7 cellular contexts compared by ENCODE assay signal in genomic region chr7:93921190-93921585, GRCh38. TPM values are rescaled to one million over a fixed set of nuclear protein-coding genes. Genes with fewer than 3 reads are reported as not detected.
DNase-seq lines count a peak whose midpoint lies in the region; FAIRE-seq and TF ChIP-seq lines count a peak whose summit lies in the region.

No MANE protein-coding gene starts in this region.

- H3K9me3 ChIP-seq in adrenal gland (replicated peaks in 1 of 3) (no peaks in the 10 kb centered on the region), kidney (ENCODE audit: control insufficient read depth in 1 of 2, low read length in 2 of 2) (no peaks in the 10 kb centered on the region), stomach (no peaks in the 10 kb centered on the region)

- peaks cover 15% of the 10 kb centered on the region for H3K27me3 Mint-ChIP-seq in IgD-negative memory B cell

- H3K4me1 Mint-ChIP-seq in IgD-negative memory B cell = peaks cover 0 to 9% (median 6%) of the 10 kb centered on the region in 3 donors

- peak overlapping the region in 4 of 5 donors; percentile 39 to 88 (median 79) for H3K27ac ChIP-seq in adrenal gland
- peak overlapping the region; percentile 60 to 89 for H3K27ac ChIP-seq in kidney (ENCODE audit: low read depth in 2 of 2, low read length in 2 of 2)
- H3K27ac ChIP-seq in stomach = peak overlapping the region; percentile 13 to 90 (median 85)

- intact Hi-C loops in adrenal gland (cut with DNase I) (loop anchor here in 1 of 2 donors (10.0 kb wide), 1 partner anchor 84 kb away; the partner anchor contains the start of gene BET1), kidney (cut with DNase I) (loop anchor here (10.0 kb wide), 1 partner anchor 74 kb away; no protein-coding TSS in a partner anchor), stomach (cut with DNase I; ENCODE audit: low total_unique reads) (no loop called here)

- H3K4me1 ChIP-seq in adrenal gland (replicated peaks in 1 of 2) (peaks cover 0 to 8% of the 10 kb centered on the region in 2 donors), kidney (ENCODE audit: control insufficient read depth in 1 of 2, insufficient read depth in 1 of 2, low read depth in 1 of 2, low read length in 2 of 2) (peaks cover 0 to 10% of the 10 kb centered on the region in 2 donors), stomach (peaks cover 4 to 26% (median 16%) of the 10 kb centered on the region in 4 donors)

- H3K27me3 ChIP-seq in adrenal gland = no peaks in the 10 kb centered on the region
- H3K27me3 ChIP-seq in stomach = peaks cover 0 to 4% (median 0%) of the 10 kb centered on the region in 3 donors

- H3K36me3 ChIP-seq in adrenal gland (replicated peaks in 1 of 2) = no peaks in the 10 kb centered on the region
- H3K36me3 ChIP-seq in kidney (ENCODE audit: control insufficient read depth in 1 of 2, insufficient read depth in 2 of 2, low read length in 2 of 2) = no peaks in the 10 kb centered on the region
- H3K36me3 ChIP-seq in stomach = peaks cover 0 to under 1% (median 0%) of the 10 kb centered on the region in 4 donors

- no peaks in the 10 kb centered on the region for H3K9me3 Mint-ChIP-seq in IgD-negative memory B cell

- H3K36me3 Mint-ChIP-seq in IgD-negative memory B cell = no peaks in the 10 kb centered on the region

- H3K4me3 Mint-ChIP-seq in IgD-negative memory B cell = peak overlapping the region; percentile 74 to 92 (median 84)

- DNase-seq in adrenal gland (no peak), kidney (no peak), stomach (no peak), D341Med (ENCODE audit: low spot score) (no peak)
- DNase-seq in activated T-cell treated with anti-CD3 and anti-CD28 coated beads, Interleukin-2, amount 50 U/mL, for 1 hour = no peak
- DNase-seq in stimulated activated CD4-positive, alpha-beta T cell treated with anti-CD3 and anti-CD28 coated beads, Interleukin-1b, Interleukin-23, amount 100 ng/mL, for 48 hours = no peak

- TF ChIP-seq CTCF in adrenal gland (IDR thresholded peaks at IDR 0.05) (no peak), kidney (IDR thresholded peaks at IDR 0.05; ENCODE audit: borderline replicate concordance, extremely low read depth, insufficient read depth) (no peak), stomach (IDR thresholded peaks at IDR 0.05) (no peak)

- no peak for FAIRE-seq in kidney (lab: Jason Lieb, UNC)

- TF ChIP-seq POLR2A in adrenal gland (IDR thresholded peaks at IDR 0.05) (no peak), stomach (IDR thresholded peaks at IDR 0.05) (no peak)

- no peak overlapping the region for H3K27ac Mint-ChIP-seq in IgD-negative memory B cell

- peak overlapping the region; percentile 77 to 88 for H3K9ac ChIP-seq in kidney (ENCODE audit: low read length in 2 of 2)

- WGBS in adrenal gland, 4 donors = 56 to 59% (median 57%) methylated on average over 8 of the region's 8 CpGs
- WGBS in stomach, 5 donors = 49 to 70% (median 60%) methylated on average over 8 of the region's 8 CpGs

- H3K4me3 ChIP-seq in adrenal gland (peak overlapping the region in 2 of 4 donors; percentile 68 to 76), kidney (ENCODE audit: low read length in 2 of 2) (peak overlapping the region; percentile 83 to 87), stomach (peak overlapping the region; percentile 51 to 63 (median 56))

- no peak for TF ChIP-seq EP300 in stomach (IDR thresholded peaks at IDR 0.05)

RNA-seq across cellular contexts. Expression of gene GNG11, which starts 0.3 kb away (rescaled TPM):
- 2.6 TPM for polyA plus RNA-seq in IgD-negative memory B cell
- 10 to 100 TPM in 6 of 8 donors, 1 to 10 TPM in 2; 8.3 to 23.6 (median 15.8) TPM for total RNA-seq in adrenal gland
- polyA plus RNA-seq in adrenal gland = 10 to 100 TPM in 2 of 3 donors, 1 to 10 TPM in 1; 9.4 to 39.0 (median 33.6) TPM
- 23.1 TPM for total RNA-seq in kidney
- 45.0 TPM for polyA plus RNA-seq in kidney (ENCODE audit: insufficient read depth, low read depth, low replicate concordance)
- 10 to 100 TPM in 4 of 5 donors, 1 to 10 TPM in 1; 2.0 to 32.6 (median 21.5) TPM for total RNA-seq in stomach
- polyA plus RNA-seq in stomach = 10 to 100 TPM; 13.5 to 37.9 (median 37.8) TPM

RNA-seq across cellular contexts. Expression of gene GNGT1, which starts 14.8 kb away (rescaled TPM):
- polyA plus RNA-seq in IgD-negative memory B cell = not detected
- not detected for total RNA-seq in adrenal gland
- polyA plus RNA-seq in adrenal gland = not detected
- total RNA-seq in kidney = 0.35 TPM
- polyA plus RNA-seq in kidney (ENCODE audit: insufficient read depth, low read depth, low replicate concordance) = not detected
- not detected for total RNA-seq in stomach
- not detected for polyA plus RNA-seq in stomach

RNA-seq across cellular contexts. Expression of gene TFPI2, which starts 30.6 kb away (rescaled TPM):
- polyA plus RNA-seq in IgD-negative memory B cell = not detected
- 10 to 100 TPM in 6 of 8 donors, 1 to 10 TPM in 2; 7.4 to 87.8 (median 39.6) TPM for total RNA-seq in adrenal gland
- polyA plus RNA-seq in adrenal gland = 10 to 100 TPM; 15.3 to 27.4 (median 19.4) TPM
- total RNA-seq in kidney = 42.5 TPM
- polyA plus RNA-seq in kidney (ENCODE audit: insufficient read depth, low read depth, low replicate concordance) = 7.8 TPM
- 1 to 10 TPM in 4 of 5 donors, not detected in 1; 2.0 to 6.1 (median 3.8) TPM for total RNA-seq in stomach
- 10 to 100 TPM in 1 of 3 donors, 1 to 10 TPM in 1, under 1 TPM in 1; 0.28 to 15.2 (median 3.4) TPM for polyA plus RNA-seq in stomach
